ENCODE assay signal across 8 cellular contexts in genomic region chr1:20361805-20362381, GRCh38.
DNase-seq lines count a peak whose midpoint lies in the region; ATAC-seq, FAIRE-seq and TF ChIP-seq lines count a peak whose summit lies in the region.

No MANE protein-coding gene starts in this region.

- TF ChIP-seq CTCF in CD4-positive, alpha-beta T cell (IDR thresholded peaks at IDR 0.05): peak; percentile 44
- TF ChIP-seq CTCF in SK-N-SH (IDR thresholded peaks at IDR 0.05) (peak; percentile 70), endothelial cell (IDR thresholded peaks at IDR 0.05; ENCODE audit: unreplicated experiment) (peak; percentile 86), mucosa of descending colon (IDR thresholded peaks at IDR 0.05) (peak; percentile 79)

- H3K4me1 Mint-ChIP-seq in CD4-positive, alpha-beta T cell (ENCODE audit: low read depth): peaks cover 9% of the 10 kb centered on the region
- H3K4me1 Mint-ChIP-seq in endothelial cell (ENCODE audit: unreplicated experiment): no peaks in the 10 kb centered on the region

- H3K79me2 ChIP-seq in SK-N-SH (ENCODE audit: insufficient read depth): no peaks in the 10 kb centered on the region

- no peaks in the 10 kb centered on the region for H4K20me1 ChIP-seq in SK-N-SH (ENCODE audit: insufficient read depth)

- H3K27me3 ChIP-seq in CD4-positive, alpha-beta T cell (ENCODE audit: control insufficient read depth, insufficient read depth, low read length): peaks cover 32% of the 10 kb centered on the region
- H3K27me3 ChIP-seq in SK-N-SH (ENCODE audit: insufficient read depth): peaks cover 26% of the 10 kb centered on the region

- no peak overlapping the region for H3K27ac Mint-ChIP-seq in CD4-positive, alpha-beta T cell
- no peak overlapping the region for H3K27ac Mint-ChIP-seq in endothelial cell (ENCODE audit: unreplicated experiment)

- CTCF ChIA-PET in CD4-positive, alpha-beta T cell (lab: Charles Lee): interaction anchor here (0.5 to 0.8 kb wide), 3 partner anchors 10 to 396 kb away, joined by 3 read pairs; no protein-coding TSS in a partner anchor
- CTCF ChIA-PET in HEK293T (lab: Yijun Ruan, JAX) (interaction anchor here (0.7 to 3.0 kb wide), 15 partner anchors 10 to 167 kb away, joined by 3 to 20 read pairs (median 4); no protein-coding TSS in a partner anchor), SK-N-SH (lab: Yijun Ruan, JAX) (interaction anchor here (0.6 to 15.7 kb wide), 61 partner anchors 9 to 984 kb away, joined by 3 to 148 read pairs (median 5); partner anchors contain the start of genes CAMK2N1 and VWA5B1)

- FAIRE-seq in urothelium cell line (lab: Jason Lieb, UNC): no peak

- H3K4me3 Mint-ChIP-seq in CD4-positive, alpha-beta T cell: no peak overlapping the region
- H3K4me3 Mint-ChIP-seq in endothelial cell (ENCODE audit: unreplicated experiment): no peak overlapping the region

- H3K9ac ChIP-seq in SK-N-SH: no peak overlapping the region

- TF ChIP-seq RAD21 in SK-N-SH (IDR thresholded peaks at IDR 0.05; ENCODE audit: low read length): peak; percentile 77

- no peak for ATAC-seq in CD4-positive, alpha-beta T cell (ENCODE audit: poor library complexity)
- peak; percentile 66 for ATAC-seq in mucosa of descending colon
- ATAC-seq in HG03457 (IDR thresholded peaks at IDR 0.05; ENCODE audit: unreplicated experiment): no peak
- no peak for ATAC-seq in HG03045 (IDR thresholded peaks at IDR 0.05; ENCODE audit: unreplicated experiment)

- H3K4me3 ChIP-seq in SK-N-SH (ENCODE audit: low read depth in 2 of 2, low read length in 1 of 2) (no peak overlapping the region; a peak in 1 of 4 replicates), mucosa of descending colon (no peak overlapping the region)

- H3K9me2 ChIP-seq in SK-N-SH: no peaks in the 10 kb centered on the region

- no peaks in the 10 kb centered on the region for H3K36me3 ChIP-seq in SK-N-SH (replicated peaks in 1 of 2; ENCODE audit: control insufficient read depth in 1 of 2, insufficient read depth in 2 of 2, low read length in 1 of 2)
- H3K36me3 ChIP-seq in mucosa of descending colon (ENCODE audit: low read depth): no peaks in the 10 kb centered on the region

- TF ChIP-seq EP300 in SK-N-SH (IDR thresholded peaks at IDR 0.05; ENCODE audit: borderline replicate concordance in 1 of 2, low read depth in 1 of 2, low read length in 1 of 2): no peak

- no peaks in the 10 kb centered on the region for H3K9me3 ChIP-seq in CD4-positive, alpha-beta T cell (ENCODE audit: control insufficient read depth, low read length)
- H3K9me3 ChIP-seq in SK-N-SH (no peaks in the 10 kb centered on the region), mucosa of descending colon (no peaks in the 10 kb centered on the region)

- DNase-seq in CD4-positive, alpha-beta T cell: peak in 4 of 10 experiments; percentile 7 to 40 (median 12)
- DNase-seq in HEK293T (ENCODE audit: extremely low spot score) (peak; percentile 77), SK-N-SH (peak; percentile 79), endothelial cell (ENCODE audit: low spot score) (peak; percentile 89), mucosa of descending colon (peak in 2 of 3 donors; percentile 79 to 82), urothelium cell line (ENCODE audit: low spot score) (peak; percentile 68)

- no peak overlapping the region for H2AFZ ChIP-seq in SK-N-SH (ENCODE audit: low read depth)

- intact Hi-C loops in CD4-positive, alpha-beta T cell (cut with DNase I, micrococcal nuclease): no loop called here
- intact Hi-C loops in mucosa of descending colon (cut with DNase I, micrococcal nuclease): no loop called here

- no peaks in the 10 kb centered on the region for H3F3A ChIP-seq in SK-N-SH (replicated peaks; ENCODE audit: insufficient read depth)

- peaks cover 80% of the 10 kb centered on the region for H3K27me3 Mint-ChIP-seq in CD4-positive, alpha-beta T cell
- peaks cover 14% of the 10 kb centered on the region for H3K27me3 Mint-ChIP-seq in endothelial cell (ENCODE audit: unreplicated experiment)

- H3K9me3 Mint-ChIP-seq in CD4-positive, alpha-beta T cell: no peaks in the 10 kb centered on the region
- H3K9me3 Mint-ChIP-seq in endothelial cell (ENCODE audit: unreplicated experiment): no peaks in the 10 kb centered on the region

- no peaks in the 10 kb centered on the region for H3K36me3 Mint-ChIP-seq in CD4-positive, alpha-beta T cell (ENCODE audit: low read depth)
- H3K36me3 Mint-ChIP-seq in endothelial cell (ENCODE audit: low read depth, unreplicated experiment): no peaks in the 10 kb centered on the region

- H3K4me1 ChIP-seq in SK-N-SH (ENCODE audit: control insufficient read depth in 1 of 2, insufficient read depth in 2 of 2, low read depth in 1 of 2, low read length in 1 of 2) (peaks cover 0 to 19% of the 10 kb centered on the region in 2 experiments; a peak in 2 of 4 replicates), mucosa of descending colon (ENCODE audit: low read depth) (peaks cover 18% of the 10 kb centered on the region)

- WGBS in SK-N-SH (ENCODE audit: low lambda C conversion rate): 21% methylated on average over 8 of the region's 8 CpGs

- no peak overlapping the region for H3K27ac ChIP-seq in CD4-positive, alpha-beta T cell (ENCODE audit: low read depth, low read length)
- H3K27ac ChIP-seq in SK-N-SH (ENCODE audit: low read depth in 2 of 2, low read length in 1 of 2): no peak overlapping the region

- H3K4me2 ChIP-seq in SK-N-SH: no peak overlapping the region

- POLR2A ChIA-PET in CD4-positive, alpha-beta T cell (lab: Charles Lee): no interaction called here
- POLR2A ChIA-PET in HEK293T (lab: Yijun Ruan, JAX): no interaction called here
- POLR2A ChIA-PET in SK-N-SH (lab: Yijun Ruan, JAX): no interaction called here

TF ChIP-seq in HEK293T, 16 proteins besides CTCF, POLR2A, EP300 and RAD21:
- TF ChIP-seq LEF1 (IDR thresholded peaks at IDR 0.05; ENCODE audit: borderline replicate concordance): no peak
- no peak for TF ChIP-seq PKNOX1 (IDR thresholded peaks at IDR 0.05)
- TF ChIP-seq FOXK2 (IDR thresholded peaks at IDR 0.05): no peak
- TF ChIP-seq FOXM1 (IDR thresholded peaks at IDR 0.05; ENCODE audit: borderline replicate concordance): no peak
- TF ChIP-seq ARNT (IDR thresholded peaks at IDR 0.05): no peak
- TF ChIP-seq BHLHE40 (IDR thresholded peaks at IDR 0.05; ENCODE audit: borderline replicate concordance): no peak
- TF ChIP-seq L3MBTL2 (conservative IDR thresholded peaks at IDR 0.05): no peak
- no peak for TF ChIP-seq CTBP1 (IDR thresholded peaks at IDR 0.05; ENCODE audit: borderline replicate concordance)
- TF ChIP-seq SP1 (IDR thresholded peaks at IDR 0.05): no peak
- no peak for TF ChIP-seq TARDBP (IDR thresholded peaks at IDR 0.05)
- no peak for TF ChIP-seq NFRKB (IDR thresholded peaks at IDR 0.05)
- no peak for TF ChIP-seq ZNF384 (IDR thresholded peaks at IDR 0.05)
- no peak for TF ChIP-seq FOXA1 (IDR thresholded peaks at IDR 0.05)
- no peak for TF ChIP-seq HDGF (IDR thresholded peaks at IDR 0.05; ENCODE audit: borderline replicate concordance)
- no peak for TF ChIP-seq SUZ12 (IDR thresholded peaks at IDR 0.05)
- TF ChIP-seq ELF4 (IDR thresholded peaks at IDR 0.05): no peak
TF ChIP-seq in HEK293T: peak in this region for 0.

TF ChIP-seq in SK-N-SH, 30 proteins besides CTCF, POLR2A, EP300 and RAD21:
- TF ChIP-seq SMC3 (IDR thresholded peaks at IDR 0.05; ENCODE audit: low read depth, low read length) (peak; percentile 76), JUND (IDR thresholded peaks at IDR 0.05) (no peak), RFX5 (IDR thresholded peaks at IDR 0.05; ENCODE audit: low read length) (no peak), POLR2AphosphoS5 (IDR thresholded peaks at IDR 0.05; ENCODE audit: low read depth, low read length) (no peak)
